13 cellular contexts compared by ENCODE assay signal in the genomic region with DNA sequence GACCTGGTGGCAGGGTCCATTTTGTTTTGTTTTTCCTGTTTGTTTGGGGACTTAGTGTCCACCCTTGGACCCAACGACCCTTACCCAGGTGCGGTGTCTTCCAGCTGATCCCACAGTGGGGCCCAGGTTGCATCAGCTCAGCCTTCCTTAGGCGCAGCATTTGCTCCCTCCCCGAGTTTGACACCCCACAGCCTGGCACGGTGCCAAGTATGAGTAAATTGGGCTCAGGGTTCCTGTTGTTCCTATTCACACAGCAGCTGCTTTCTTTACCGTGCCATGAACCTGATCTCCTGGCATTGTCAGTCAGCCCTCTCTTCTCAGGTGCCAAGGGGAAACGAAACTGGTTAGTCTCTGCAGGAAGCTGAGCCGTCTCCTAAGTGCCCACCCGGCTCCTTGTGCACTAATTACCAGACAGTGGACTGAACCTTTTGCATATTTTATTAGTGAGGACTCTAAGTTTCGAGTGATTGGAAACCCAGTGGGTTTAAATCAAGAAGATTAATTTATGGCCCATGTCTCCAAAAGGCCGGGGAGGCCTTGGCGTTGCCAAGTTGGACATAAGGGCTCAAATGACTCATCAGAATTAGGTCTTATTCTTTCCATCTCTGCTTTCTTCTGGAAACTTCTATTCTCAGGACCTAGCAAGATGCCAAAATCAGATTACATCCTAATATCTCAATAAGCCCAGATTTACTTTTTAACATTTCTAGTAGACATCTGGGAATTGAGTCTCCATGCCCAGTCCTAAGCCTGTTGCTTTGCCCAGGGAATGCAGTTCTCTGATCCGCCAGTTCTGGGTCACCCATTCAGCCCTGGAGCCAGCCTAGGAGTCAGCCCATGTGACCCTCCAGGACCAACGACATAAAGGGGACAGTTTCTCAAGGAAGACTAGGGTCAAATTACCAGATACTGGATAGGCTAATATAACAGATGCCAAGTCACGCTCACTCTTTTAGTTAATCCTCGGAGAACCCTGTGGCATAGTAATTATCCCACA.
A peak's percentile ranks its signal among the peaks of the same experiment; 100 is the strongest.
DNase-seq lines count a peak whose midpoint lies in the region; ATAC-seq and TF ChIP-seq lines count a peak whose summit lies in the region.
"Had no signal": no experiment of that assay in that cellular context is flagged by ENCODE, and none has a peak within 500 bp of the region (broad histone marks: within the 10 kb centered on the region; RNA-seq: fewer than 3 reads in every experiment).

No MANE protein-coding gene starts in this region.

- H3K36me3 Mint-ChIP-seq in stimulated activated memory B cell treated with anti-CD40 and anti-IgM and Interleukin-4, amounts not matched to agents 10 μg/mL and 1 μg/mL and 100 μg/mL, for 72 hours = no peaks in the 10 kb centered on the region
- H3K36me3 Mint-ChIP-seq: activated naive CD8-positive, alpha-beta T cell treated with anti-CD3 and anti-CD28 coated beads, Interleukin-2, amount 10 ng/mL, durations not matched to agents 7 days and 5 days had no signal

- H3K36me3 ChIP-seq in OCI-LY3 (replicated peaks; ENCODE audit: low read depth, low read length) = no peaks in the 10 kb centered on the region
- H3K36me3 ChIP-seq in gastroesophageal sphincter = no peaks in the 10 kb centered on the region
- H3K36me3 ChIP-seq in hepatocyte (replicated peaks; ENCODE audit: insufficient read depth, low read depth) = no peaks in the 10 kb centered on the region

- no peaks in the 10 kb centered on the region for H3K27me3 Mint-ChIP-seq in stimulated activated memory B cell treated with anti-CD40 and anti-IgM and Interleukin-4, amounts not matched to agents 10 μg/mL and 1 μg/mL and 100 μg/mL, for 72 hours
- H3K27me3 Mint-ChIP-seq: stimulated activated naive CD8-positive, alpha-beta T cell treated with anti-CD3 and anti-CD28 coated beads, Interleukin-15, Interleukin-2, amounts not matched to agents 100 ng/mL and 50 ng/mL, for 24 hours had no signal

- no peak for TF ChIP-seq POLR2A in gastroesophageal sphincter (IDR thresholded peaks at IDR 0.05)

- TF ChIP-seq CTCF in OCI-LY3 (IDR thresholded peaks at IDR 0.05; ENCODE audit: low read depth, low read length) (no peak), gastroesophageal sphincter (IDR thresholded peaks at IDR 0.05) (peak in 1 of 4 experiments; percentile 4), hepatocyte (IDR thresholded peaks at IDR 0.05; ENCODE audit: poor library complexity) (no peak)

- no peak overlapping the region for H2AFZ ChIP-seq in OCI-LY3 (ENCODE audit: low read depth, low read length)
- H2AFZ ChIP-seq in hepatocyte = no peak overlapping the region

- TF ChIP-seq EP300 in gastroesophageal sphincter (IDR thresholded peaks at IDR 0.05) = no peak

- no peak overlapping the region for H3K4me3 ChIP-seq in OCI-LY3 (ENCODE audit: low read length)
- H3K4me3 ChIP-seq in gastroesophageal sphincter = no peak overlapping the region
- H3K4me3 ChIP-seq in hepatocyte = no peak overlapping the region

- peak overlapping the region; percentile 46 for H3K4me2 ChIP-seq in OCI-LY3 (ENCODE audit: low read length)
- H3K4me2 ChIP-seq in hepatocyte = no peak overlapping the region

- H3K9me3 ChIP-seq in OCI-LY3 (ENCODE audit: insufficient read depth, low read length) (no peaks in the 10 kb centered on the region), gastroesophageal sphincter (no peaks in the 10 kb centered on the region), hepatocyte (ENCODE audit: low read depth) (no peaks in the 10 kb centered on the region)

- H3K4me3 Mint-ChIP-seq in stimulated activated memory B cell treated with anti-CD40 and anti-IgM and Interleukin-4, amounts not matched to agents 10 μg/mL and 1 μg/mL and 100 μg/mL, for 72 hours = no peak overlapping the region
- H3K4me3 Mint-ChIP-seq: activated naive CD8-positive, alpha-beta T cell treated with anti-CD3 and anti-CD28 coated beads, Interleukin-2, amount 10 ng/mL, durations not matched to agents 7 days and 5 days; stimulated activated naive CD8-positive, alpha-beta T cell treated with anti-CD3 and anti-CD28 coated beads, Interleukin-15, Interleukin-2, amounts not matched to agents 100 ng/mL and 50 ng/mL, for 24 hours had no signal

- H3K9me3 Mint-ChIP-seq in stimulated activated memory B cell treated with anti-CD40 and anti-IgM and Interleukin-4, amounts not matched to agents 10 μg/mL and 1 μg/mL and 100 μg/mL, for 72 hours = no peaks in the 10 kb centered on the region
- H3K9me3 Mint-ChIP-seq: activated naive CD8-positive, alpha-beta T cell treated with anti-CD3 and anti-CD28 coated beads, Interleukin-2, amount 10 ng/mL, durations not matched to agents 7 days and 5 days; stimulated activated naive CD8-positive, alpha-beta T cell treated with anti-CD3 and anti-CD28 coated beads, Interleukin-15, Interleukin-2, amounts not matched to agents 100 ng/mL and 50 ng/mL, for 24 hours had no signal

- DNase-seq in NCI-H128 (lab: John Stamatoyannopoulos, UW; ENCODE audit: unreplicated experiment) = peak; percentile 63
- no peak for DNase-seq in activated CD4-positive, alpha-beta T cell treated with anti-CD3 and anti-CD28 coated beads, Interleukin-2, amount 50 U/mL, for 4 hours
- no peak for DNase-seq in activated CD4-positive, CD25-positive, alpha-beta regulatory T cell (lab: John Stamatoyannopoulos, UW)
- DNase-seq in hepatocyte (ENCODE audit: low spot score) = no peak
- DNase-seq: activated naive CD8-positive, alpha-beta T cell treated with anti-CD3 and anti-CD28 coated beads, Interleukin-2, amount 10 ng/mL, durations not matched to agents 7 days and 5 days; GDM1; glutamatergic neuron; T-helper 9 cell had no signal

- H3K27ac Mint-ChIP-seq in stimulated activated memory B cell treated with anti-CD40 and anti-IgM and Interleukin-4, amounts not matched to agents 10 μg/mL and 1 μg/mL and 100 μg/mL, for 72 hours = no peak overlapping the region
- H3K27ac Mint-ChIP-seq: activated naive CD8-positive, alpha-beta T cell treated with anti-CD3 and anti-CD28 coated beads, Interleukin-2, amount 10 ng/mL, durations not matched to agents 7 days and 5 days; stimulated activated naive CD8-positive, alpha-beta T cell treated with anti-CD3 and anti-CD28 coated beads, Interleukin-15, Interleukin-2, amounts not matched to agents 100 ng/mL and 50 ng/mL, for 24 hours had no signal

- H3K9ac ChIP-seq in OCI-LY3 (ENCODE audit: low read length) = no peak overlapping the region

- no peaks in the 10 kb centered on the region for H4K20me1 ChIP-seq in OCI-LY3 (ENCODE audit: insufficient read depth, low read length)
- no peaks in the 10 kb centered on the region for H4K20me1 ChIP-seq in hepatocyte (ENCODE audit: insufficient read depth, poor library complexity, severe bottlenecking)

- peaks cover 7% of the 10 kb centered on the region for H3K4me1 Mint-ChIP-seq in stimulated activated memory B cell treated with anti-CD40 and anti-IgM and Interleukin-4, amounts not matched to agents 10 μg/mL and 1 μg/mL and 100 μg/mL, for 72 hours
- H3K4me1 Mint-ChIP-seq: activated naive CD8-positive, alpha-beta T cell treated with anti-CD3 and anti-CD28 coated beads, Interleukin-2, amount 10 ng/mL, durations not matched to agents 7 days and 5 days had no signal

- H3K9me2 ChIP-seq in hepatocyte (replicated peaks; ENCODE audit: insufficient read depth) = no peaks in the 10 kb centered on the region

- H3K4me1 ChIP-seq in OCI-LY3 (ENCODE audit: low read length) = peaks cover 18% of the 10 kb centered on the region
- peaks cover 0 to 25% (median 3%) of the 10 kb centered on the region in 3 donors for H3K4me1 ChIP-seq in gastroesophageal sphincter
- H3K4me1 ChIP-seq in hepatocyte (ENCODE audit: insufficient read depth) = no peaks in the 10 kb centered on the region

- H3K79me2 ChIP-seq in OCI-LY3 (ENCODE audit: low read length) = no peaks in the 10 kb centered on the region
- H3K79me2 ChIP-seq in hepatocyte = peaks cover 2% of the 10 kb centered on the region

- WGBS in gastroesophageal sphincter (ENCODE audit: low coverage in 1 of 2), 2 donors = 42 to 70% methylated on average over 2 to 13 of the region's 16 CpGs
- 90% methylated on average over 16 of the region's 16 CpGs for WGBS in hepatocyte (ENCODE audit: low lambda C conversion rate, missing lambda C conversion rate)

- H3K27me3 ChIP-seq in OCI-LY3 (ENCODE audit: low read depth, low read length) = no peaks in the 10 kb centered on the region
- H3K27me3 ChIP-seq in gastroesophageal sphincter = no peaks in the 10 kb centered on the region
- H3K27me3 ChIP-seq in hepatocyte = no peaks in the 10 kb centered on the region

- H3K27ac ChIP-seq in OCI-LY3 (ENCODE audit: low read length) = no peak overlapping the region
- H3K27ac ChIP-seq in gastroesophageal sphincter = peak overlapping the region in 3 of 4 donors; percentile 38 to 60 (median 41)
- H3K27ac ChIP-seq in hepatocyte = no peak overlapping the region

- ATAC-seq in gastroesophageal sphincter (peak; percentile 30), GM18873 (IDR thresholded peaks at IDR 0.05; ENCODE audit: low FRiP score, unreplicated experiment) (no peak)
- peak; percentile 45 for ATAC-seq in stimulated activated memory B cell treated with anti-CD40 and anti-IgM and Interleukin-4, amounts not matched to agents 10 μg/mL and 1 μg/mL and 100 μg/mL, for 72 hours

Comparison
In these comparisons a context has a peak if more than half of its experiments do, and no peak if none do; other contexts are left out.
1. H3K27ac ChIP-seq: peak in gastroesophageal sphincter (3 of 4); none in OCI-LY3 (single experiment) and hepatocyte (single experiment).